In genomic region chr14:95472819-95473251, GRCh38 we compare ENCODE assay signal across 12 cellular contexts. TPM values are rescaled to one million over a fixed set of nuclear protein-coding genes. Genes with fewer than 3 reads are reported as not detected.
DNase-seq lines count a peak whose midpoint lies in the region; ATAC-seq and TF ChIP-seq lines count a peak whose summit lies in the region.
"Had no signal": no experiment of that assay in that cellular context is flagged by ENCODE, and none has a peak within 500 bp of the region (broad histone marks: within the 10 kb centered on the region; RNA-seq: fewer than 3 reads in every experiment).

No MANE protein-coding gene starts in this region.

- no peaks in the 10 kb centered on the region for H3K27me3 ChIP-seq in stomach

- peaks cover 4% of the 10 kb centered on the region for H3K4me1 Mint-ChIP-seq in CD14-positive monocyte

- H3K9me3 Mint-ChIP-seq in CD14-positive monocyte, result peaks cover 0 to 5% (median 0%) of the 10 kb centered on the region in 7 donors
- H3K9me3 Mint-ChIP-seq: natural killer cell treated with Interleukin-12 subunit alpha and Interleukin-12 subunit beta and Interleukin-15 and Interleukin-18, amount 100 ng/mL, for 72 hours had no signal

- no peak for TF ChIP-seq POLR2A in stomach (IDR thresholded peaks at IDR 0.05)

- ATAC-seq in HG03520 (IDR thresholded peaks at IDR 0.05; ENCODE audit: unreplicated experiment), result no peak
- ATAC-seq: activated CD4-positive, CD25-positive, alpha-beta regulatory T cell treated with anti-CD3 and anti-CD28 coated beads, Interleukin-2, amount 50 U/mL, for 24 hours had no signal

- TF ChIP-seq EP300 in stomach (IDR thresholded peaks at IDR 0.05), result no peak

- H3K27ac Mint-ChIP-seq in CD14-positive monocyte, result peak overlapping the region in 4 of 7 donors; percentile 24 to 85 (median 66)

- peaks cover 81 to 88% of the 10 kb centered on the region in 2 donors for H3K36me3 Mint-ChIP-seq in CD14-positive monocyte

- peaks cover 8 to 15% (median 13%) of the 10 kb centered on the region in 4 donors for H3K4me1 ChIP-seq in stomach

- peaks cover 0 to 2% (median 0%) of the 10 kb centered on the region in 3 donors for H3K27me3 Mint-ChIP-seq in CD14-positive monocyte (ENCODE audit: low read depth in 3 of 3)
- H3K27me3 Mint-ChIP-seq: natural killer cell treated with Interleukin-12 subunit alpha and Interleukin-12 subunit beta and Interleukin-15 and Interleukin-18, amount 100 ng/mL, for 72 hours had no signal

- WGBS in stomach, 5 donors, result 71 to 76% (median 71%) methylated on average over 10 of the region's 10 CpGs

- intact Hi-C loops in CD14-positive monocyte (cut with micrococcal nuclease) (no loop called here), posterior vena cava (cut with DNase I) (no loop called here), stomach (cut with DNase I; ENCODE audit: low total_unique reads) (no loop called here)

- H3K27ac ChIP-seq in KOPT-K1 (ENCODE audit: low read depth, low read length, poor library complexity, severe bottlenecking) (peak overlapping the region; percentile 88), stomach (no peak overlapping the region)

- no peak overlapping the region for H3K4me3 Mint-ChIP-seq in CD14-positive monocyte
- H3K4me3 Mint-ChIP-seq: natural killer cell treated with Interleukin-12 subunit alpha and Interleukin-12 subunit beta and Interleukin-15 and Interleukin-18, amount 100 ng/mL, for 72 hours had no signal

- no peak overlapping the region for H3K4me3 ChIP-seq in fibroblast of villous mesenchyme (ENCODE audit: low read depth, low read length)
- no peak overlapping the region for H3K4me3 ChIP-seq in stomach

- no peak for TF ChIP-seq CTCF in CD14-positive monocyte (IDR thresholded peaks at IDR 0.05)
- TF ChIP-seq CTCF in fibroblast of villous mesenchyme (IDR thresholded peaks at IDR 0.05; ENCODE audit: insufficient read depth, low read depth, low read length), result no peak
- no peak for TF ChIP-seq CTCF in stomach (IDR thresholded peaks at IDR 0.05)

- H3K36me3 ChIP-seq in KOPT-K1 (ENCODE audit: insufficient read depth, low read length), result peaks cover 5% of the 10 kb centered on the region; the same call in 1 of the 2 replicates
- H3K36me3 ChIP-seq in stomach, result peaks cover 9 to 50% (median 48%) of the 10 kb centered on the region in 4 donors

- no peaks in the 10 kb centered on the region for H3K9me3 ChIP-seq in KOPT-K1 (ENCODE audit: insufficient read depth, low read length, poor library complexity, severe bottlenecking)
- no peaks in the 10 kb centered on the region for H3K9me3 ChIP-seq in stomach

- DNase-seq in CD14-positive monocyte (ENCODE audit: low spot score) (no peak), fibroblast of villous mesenchyme (ENCODE audit: low read depth) (peak; percentile 21), posterior vena cava (ENCODE audit: low spot score) (peak; percentile 83), NCI-H345 treated with DMSO at 0.1 percent for 48 hours (lab: John Stamatoyannopoulos, UW; ENCODE audit: unreplicated experiment) (no peak), NCI-H146 (lab: John Stamatoyannopoulos, UW) (no peak), stomach (no peak)
- DNase-seq: COR-L47, NCI-H446 treated with DMSO at 0.1 percent for 48 hours had no signal

RNA-seq across cellular contexts. Expression of gene SYNE3, which starts 43.6 kb away (rescaled TPM):
- polyA plus RNA-seq in CD14-positive monocyte (1 to 10 TPM; 2.6 to 3.5 TPM), stomach (1 to 10 TPM in 1 of 3 donors, under 1 TPM in 2; 0.58 to 1.2 (median 0.76) TPM)
- total RNA-seq in fibroblast of villous mesenchyme (6.5 and 10.0 TPM in 2 replicates), posterior vena cava (10 to 100 TPM; 35.7 to 40.0 TPM), stomach (10 to 100 TPM in 3 of 5 donors, 1 to 10 TPM in 2; 4.6 to 85.2 (median 10.8) TPM)

Comparison
In these comparisons a context has a peak if more than half of its experiments do, and no peak if none do; other contexts are left out.
1. DNase-seq: peak in fibroblast of villous mesenchyme (single experiment) and posterior vena cava (single experiment); none in CD14-positive monocyte (single experiment), NCI-H345 treated with DMSO at 0.1 percent for 48 hours (single experiment), NCI-H146 (single experiment) and stomach (single experiment).